ENCODE assay signal across 8 cellular contexts in genomic region chr10:30705086-30705624, GRCh38.
DNase-seq lines count a peak whose midpoint lies in the region; ATAC-seq and TF ChIP-seq lines count a peak whose summit lies in the region.

No MANE protein-coding gene starts in this region.

- H3K4me1 Mint-ChIP-seq in T-helper 2 cell treated with Interferon-gamma antibody and Interleukin-4, amounts not matched to agents 5 μg/mL and 100 μg/mL, for 36 hours (ENCODE audit: low read depth), result peaks cover 60% of the 10 kb centered on the region

- peak overlapping the region in 3 of 7 experiments; percentile 14 to 15 (median 14) for H3K4me3 ChIP-seq in skin epidermis

- peaks cover 9% of the 10 kb centered on the region for H3K36me3 Mint-ChIP-seq in T-helper 2 cell treated with Interferon-gamma antibody and Interleukin-4, amounts not matched to agents 5 μg/mL and 100 μg/mL, for 36 hours (ENCODE audit: low read depth)

- H3K27ac ChIP-seq in skin epidermis (peak overlapping the region in 13 of 21 experiments; percentile 22 to 87 (median 76)), substantia nigra (ENCODE audit: low read depth, low read length, poor library complexity, severe bottlenecking) (no peak overlapping the region)

- H3K9me3 Mint-ChIP-seq in T-helper 2 cell treated with Interferon-gamma antibody and Interleukin-4, amounts not matched to agents 5 μg/mL and 100 μg/mL, for 36 hours, result no peaks in the 10 kb centered on the region

- H3K27me3 Mint-ChIP-seq in T-helper 2 cell treated with Interferon-gamma antibody and Interleukin-4, amounts not matched to agents 5 μg/mL and 100 μg/mL, for 36 hours (ENCODE audit: low read depth), result no peaks in the 10 kb centered on the region

- H3K27ac Mint-ChIP-seq in T-helper 2 cell treated with Interferon-gamma antibody and Interleukin-4, amounts not matched to agents 5 μg/mL and 100 μg/mL, for 36 hours, result peak overlapping the region; percentile 99

- H3K4me3 Mint-ChIP-seq in T-helper 2 cell treated with Interferon-gamma antibody and Interleukin-4, amounts not matched to agents 5 μg/mL and 100 μg/mL, for 36 hours, result peak overlapping the region; percentile 91

- DNase-seq in NCI-H510A treated with DMSO at 0.1 percent for 48 hours (lab: John Stamatoyannopoulos, UW) (peak; percentile 2), NCI-H510A (lab: John Stamatoyannopoulos, UW) (no peak), CD1c-positive myeloid dendritic cell (ENCODE audit: extremely low spot score) (no peak), substantia nigra (lab: John Stamatoyannopoulos, UW) (no peak)
- peak; percentile 41 for DNase-seq in T-helper 2 cell treated with Interferon-gamma antibody and Interleukin-4, amounts not matched to agents 5 μg/mL and 100 μg/mL, for 36 hours (ENCODE audit: low spot score)

- peak; percentile 43 for ATAC-seq in HG02943 (IDR thresholded peaks at IDR 0.05; ENCODE audit: low read depth, unreplicated experiment)
- no peak for ATAC-seq in SK-N-SH treated with all-trans-retinoic acid at 6 μM for 48 hours

TF ChIP-seq in SK-N-SH treated with all-trans-retinoic acid at 6 μM for 48 hours, 23 proteins besides CTCF, POLR2A, EP300 and RAD21:
- TF ChIP-seq RARB (CRISPR knock-in tag; IDR thresholded peaks at IDR 0.05) (no peak), PPARA (CRISPR knock-in tag; IDR thresholded peaks at IDR 0.05; ENCODE audit: borderline replicate concordance) (no peak), CSRNP3 (CRISPR knock-in tag; IDR thresholded peaks at IDR 0.05) (no peak), GLIS3 (CRISPR knock-in tag; IDR thresholded peaks at IDR 0.05) (no peak), TOX (CRISPR knock-in tag; IDR thresholded peaks at IDR 0.05; ENCODE audit: borderline replicate concordance) (no peak), BACH2 (CRISPR knock-in tag; IDR thresholded peaks at IDR 0.05; ENCODE audit: borderline replicate concordance) (no peak), ZFP3 (CRISPR knock-in tag; IDR thresholded peaks at IDR 0.05) (no peak), PATZ1 (CRISPR knock-in tag; IDR thresholded peaks at IDR 0.05; ENCODE audit: borderline replicate concordance) (no peak)

Comparison
In these comparisons a context has a peak if more than half of its experiments do, and no peak if none do; other contexts are left out.
1. DNase-seq: peak in NCI-H510A treated with DMSO at 0.1 percent for 48 hours (single experiment) and T-helper 2 cell treated with Interferon-gamma antibody and Interleukin-4, amounts not matched to agents 5 μg/mL and 100 μg/mL, for 36 hours (single experiment); none in NCI-H510A (single experiment), CD1c-positive myeloid dendritic cell (single experiment) and substantia nigra (0 of 49).